18 cellular contexts compared by ENCODE assay signal in the genomic region with DNA sequence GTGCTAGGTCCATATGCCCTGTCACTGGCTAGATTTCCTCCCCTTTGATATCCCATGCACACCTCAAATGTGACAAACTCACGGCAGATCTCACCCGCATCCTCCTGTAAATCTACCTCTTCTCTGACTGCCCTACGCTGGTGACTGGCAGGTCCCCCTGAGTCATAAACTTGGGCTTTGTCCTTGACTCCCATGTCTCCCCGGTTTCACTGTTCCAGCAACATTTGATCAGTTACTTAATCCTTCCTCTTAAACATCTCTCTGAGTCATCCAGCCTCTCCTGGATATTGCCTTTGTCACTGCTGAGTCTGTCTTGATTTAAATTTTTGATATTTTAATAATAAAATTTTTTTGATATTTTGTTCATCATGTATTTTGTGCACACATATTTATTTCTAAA. TPM values are rescaled to one million over a fixed set of nuclear protein-coding genes. Genes with fewer than 3 reads are reported as not detected.
DNase-seq lines count a peak whose midpoint lies in the region; ATAC-seq, FAIRE-seq and TF ChIP-seq lines count a peak whose summit lies in the region.
"Had no signal": no experiment of that assay in that cellular context is flagged by ENCODE, and none has a peak within 500 bp of the region (broad histone marks: within the 10 kb centered on the region; RNA-seq: fewer than 3 reads in every experiment).

No MANE protein-coding gene starts in this region.

- peak overlapping the region; percentile 88 for H3K27ac ChIP-seq in PC-3 (ENCODE audit: low read length)
- no peak overlapping the region for H3K27ac ChIP-seq in osteoblast (ENCODE audit: low read depth, low read length)
- H3K27ac ChIP-seq in CD4-positive, alpha-beta T cell (ENCODE audit: low read depth, low read length) = no peak overlapping the region
- H3K27ac ChIP-seq: right atrium auricular region had no signal

- ATAC-seq in PC-3 = peak; percentile 90
- ATAC-seq in natural killer cell treated with Interleukin-12 subunit alpha and Interleukin-12 subunit beta and Interleukin-15 and Interleukin-18, amount 100 ng/mL, for 72 hours = no peak
- ATAC-seq in CD4-positive, alpha-beta T cell (ENCODE audit: poor library complexity) = no peak

- no peaks in the 10 kb centered on the region for H3K9me2 ChIP-seq in PC-3 (replicated peaks; ENCODE audit: low read length)

- CTCF ChIA-PET in PC-3 (lab: Charles Lee) = interaction anchor here (0.5 kb wide), 1 partner anchor 69 kb away, joined by 7 read pairs; no protein-coding TSS in a partner anchor
- CTCF ChIA-PET in CD4-positive, alpha-beta T cell (lab: Charles Lee) = no interaction called here

- no peaks in the 10 kb centered on the region for H3K36me3 Mint-ChIP-seq in natural killer cell treated with Interleukin-12 subunit alpha and Interleukin-12 subunit beta and Interleukin-15 and Interleukin-18, amount 100 ng/mL, for 72 hours
- no peaks in the 10 kb centered on the region for H3K36me3 Mint-ChIP-seq in CD4-positive, alpha-beta T cell (ENCODE audit: low read depth)
- H3K36me3 Mint-ChIP-seq: CD8-positive, alpha-beta memory T cell had no signal

- no peaks in the 10 kb centered on the region for H3K9me3 Mint-ChIP-seq in natural killer cell treated with Interleukin-12 subunit alpha and Interleukin-12 subunit beta and Interleukin-15 and Interleukin-18, amount 100 ng/mL, for 72 hours
- no peaks in the 10 kb centered on the region for H3K9me3 Mint-ChIP-seq in CD4-positive, alpha-beta T cell
- H3K9me3 Mint-ChIP-seq: activated naive CD8-positive, alpha-beta T cell treated with anti-CD3 and anti-CD28 coated beads, Interleukin-2, amount 50 U/mL, for 24 hours; CD8-positive, alpha-beta memory T cell; dendritic cell treated with granulocyte-macrophage colony-stimulating factor and Interleukin-4, amounts not matched to agents 40 ng/mL and 50 ng/mL, for 4 days; neural crest cell had no signal

- H2AFZ ChIP-seq in PC-3 (ENCODE audit: low read length) (no peak overlapping the region), osteoblast (ENCODE audit: low read length) (peak overlapping the region; percentile 35)

- H3K4me2 ChIP-seq in PC-3 (ENCODE audit: low read length) (peak overlapping the region; percentile 49), osteoblast (ENCODE audit: insufficient read depth, low read length) (no peak overlapping the region)

- H3K79me2 ChIP-seq in PC-3 (ENCODE audit: low read length) (no peaks in the 10 kb centered on the region), osteoblast (ENCODE audit: insufficient read depth, low read length) (no peaks in the 10 kb centered on the region)

- TF ChIP-seq POLR2A in GM12891 (IDR thresholded peaks at IDR 0.05; ENCODE audit: low read depth, low read length) = no peak

- H4K20me1 ChIP-seq in PC-3 (ENCODE audit: low read length) = no peaks in the 10 kb centered on the region
- H4K20me1 ChIP-seq in osteoblast (ENCODE audit: insufficient read depth, low read length) = no peaks in the 10 kb centered on the region

- BruUV-seq in PC-3 (replicated peaks; lab: Mats Ljungman, UMichigan) = no TSS peak

- no peaks in the 10 kb centered on the region for H3K36me3 ChIP-seq in PC-3 (ENCODE audit: low read depth, low read length)
- no peaks in the 10 kb centered on the region for H3K36me3 ChIP-seq in osteoblast (ENCODE audit: insufficient read depth, low read length)
- H3K36me3 ChIP-seq: right atrium auricular region had no signal

- H3K27me3 ChIP-seq in PC-3 (ENCODE audit: low read length) = no peaks in the 10 kb centered on the region
- H3K27me3 ChIP-seq in osteoblast (ENCODE audit: insufficient read depth, low read length) = no peaks in the 10 kb centered on the region
- no peaks in the 10 kb centered on the region for H3K27me3 ChIP-seq in CD4-positive, alpha-beta T cell (ENCODE audit: control insufficient read depth, insufficient read depth, low read length)
- H3K27me3 ChIP-seq: right atrium auricular region had no signal

- peaks cover 20% of the 10 kb centered on the region for H3K4me1 ChIP-seq in PC-3 (ENCODE audit: insufficient read depth, low read length)
- peaks cover 5% of the 10 kb centered on the region for H3K4me1 ChIP-seq in osteoblast (ENCODE audit: insufficient read depth, low read length)
- H3K4me1 ChIP-seq: right atrium auricular region had no signal

- POLR2A ChIA-PET in PC-3 (lab: Charles Lee; ENCODE audit: unreplicated experiment) = no interaction called here
- POLR2A ChIA-PET in CD4-positive, alpha-beta T cell (lab: Charles Lee) = no interaction called here

- H3K4me3 ChIP-seq in PC-3 (ENCODE audit: low read length) = no peak overlapping the region
- H3K4me3 ChIP-seq in cardiac fibroblast (replicated peaks in 1 of 2; ENCODE audit: low read depth in 2 of 2, low read length in 2 of 2) = no peak overlapping the region
- no peak overlapping the region for H3K4me3 ChIP-seq in osteoblast (ENCODE audit: insufficient read depth, low read length)
- H3K4me3 ChIP-seq: lung, right atrium auricular region had no signal

- H3K4me3 Mint-ChIP-seq in natural killer cell treated with Interleukin-12 subunit alpha and Interleukin-12 subunit beta and Interleukin-15 and Interleukin-18, amount 100 ng/mL, for 72 hours = no peak overlapping the region
- H3K4me3 Mint-ChIP-seq in CD4-positive, alpha-beta T cell = no peak overlapping the region
- H3K4me3 Mint-ChIP-seq: activated naive CD8-positive, alpha-beta T cell treated with anti-CD3 and anti-CD28 coated beads, Interleukin-2, amount 50 U/mL, for 24 hours; CD8-positive, alpha-beta memory T cell; dendritic cell treated with granulocyte-macrophage colony-stimulating factor and Interleukin-4, amounts not matched to agents 40 ng/mL and 50 ng/mL, for 4 days; neural crest cell had no signal

- peaks cover 0 to 8% of the 10 kb centered on the region in 2 donors for H3K4me1 Mint-ChIP-seq in natural killer cell treated with Interleukin-12 subunit alpha and Interleukin-12 subunit beta and Interleukin-15 and Interleukin-18, amount 100 ng/mL, for 72 hours (ENCODE audit: low read depth in 2 of 2)
- no peaks in the 10 kb centered on the region for H3K4me1 Mint-ChIP-seq in CD4-positive, alpha-beta T cell (ENCODE audit: low read depth)
- H3K4me1 Mint-ChIP-seq: CD8-positive, alpha-beta memory T cell; neural crest cell had no signal

- H3F3A ChIP-seq in PC-3 (ENCODE audit: low read length, unreplicated experiment) = peaks cover 4% of the 10 kb centered on the region

- no peak overlapping the region for H3K27ac Mint-ChIP-seq in natural killer cell treated with Interleukin-12 subunit alpha and Interleukin-12 subunit beta and Interleukin-15 and Interleukin-18, amount 100 ng/mL, for 72 hours
- no peak overlapping the region for H3K27ac Mint-ChIP-seq in CD4-positive, alpha-beta T cell
- H3K27ac Mint-ChIP-seq: activated naive CD8-positive, alpha-beta T cell treated with anti-CD3 and anti-CD28 coated beads, Interleukin-2, amount 50 U/mL, for 24 hours; CD8-positive, alpha-beta memory T cell; dendritic cell treated with granulocyte-macrophage colony-stimulating factor and Interleukin-4, amounts not matched to agents 40 ng/mL and 50 ng/mL, for 4 days had no signal

- TF ChIP-seq CTCF in PC-3 (conservative IDR thresholded peaks at IDR 0.05; ENCODE audit: low read depth, low read length) = no peak
- TF ChIP-seq CTCF in cardiac fibroblast (IDR thresholded peaks at IDR 0.05; ENCODE audit: low read depth, low read length) = no peak
- no peak for TF ChIP-seq CTCF in osteoblast (IDR thresholded peaks at IDR 0.05; ENCODE audit: extremely low read depth, low read depth, low read length)
- TF ChIP-seq CTCF in CD4-positive, alpha-beta T cell (IDR thresholded peaks at IDR 0.05) = no peak

- H3K9me3 ChIP-seq in PC-3 (ENCODE audit: low read length) (no peaks in the 10 kb centered on the region), osteoblast (ENCODE audit: low read depth, low read length) (no peaks in the 10 kb centered on the region)
- no peaks in the 10 kb centered on the region for H3K9me3 ChIP-seq in CD4-positive, alpha-beta T cell (ENCODE audit: control insufficient read depth, low read length)
- H3K9me3 ChIP-seq: right atrium auricular region had no signal

- no peak overlapping the region for H3K9ac ChIP-seq in PC-3 (ENCODE audit: low read length)

- intact Hi-C loops in PC-3 (cut with micrococcal nuclease) = no loop called here
- intact Hi-C loops in CD4-positive, alpha-beta T cell (cut with DNase I, micrococcal nuclease) = no loop called here

- FAIRE-seq in GM12891 (lab: Jason Lieb, UNC) = peak; percentile 9
- FAIRE-seq: GM18507 had no signal

- no peaks in the 10 kb centered on the region for H3K27me3 Mint-ChIP-seq in natural killer cell treated with Interleukin-12 subunit alpha and Interleukin-12 subunit beta and Interleukin-15 and Interleukin-18, amount 100 ng/mL, for 72 hours
- H3K27me3 Mint-ChIP-seq in CD4-positive, alpha-beta T cell = peaks cover 4% of the 10 kb centered on the region
- H3K27me3 Mint-ChIP-seq: dendritic cell treated with granulocyte-macrophage colony-stimulating factor and Interleukin-4, amounts not matched to agents 40 ng/mL and 50 ng/mL, for 4 days had no signal

- DNase-seq in GM12891 (ENCODE audit: insufficient read length, low spot score) (no peak), PC-3 (peak; percentile 78), cardiac fibroblast (ENCODE audit: low read depth in 2 of 2) (peak; percentile 20 to 81), osteoblast (ENCODE audit: insufficient read length, low spot score, missing footprints) (no peak), medulla oblongata (ENCODE audit: extremely low spot score) (no peak)
- DNase-seq in activated CD4-positive, alpha-beta T cell treated with anti-CD3 and anti-CD28 coated beads for 1 hour = no peak
- DNase-seq in natural killer cell treated with Interleukin-12 subunit alpha and Interleukin-12 subunit beta and Interleukin-15 and Interleukin-18, amount 100 ng/mL, for 72 hours (ENCODE audit: low spot score) = no peak
- no peak for DNase-seq in CD4-positive, alpha-beta T cell
- DNase-seq: activated naive CD8-positive, alpha-beta T cell treated with anti-CD3 and anti-CD28 coated beads, Interleukin-2, amount 50 U/mL, for 24 hours; CD8-positive, alpha-beta memory T cell; NCI-H1694 treated with DMSO at 0.1 percent for 48 hours; NCI-H69; stimulated activated CD4-positive, alpha-beta T cell treated with anti-CD3 and anti-CD28 coated beads, Interleukin-4, amount 100 ng/mL, for 24 hours had no signal

TF ChIP-seq in GM12891, 5 proteins besides CTCF, POLR2A, EP300 and RAD21:
- TF ChIP-seq PAX5 (IDR thresholded peaks at IDR 0.05; ENCODE audit: insufficient read depth, low read length, severe bottlenecking) = no peak
- TF ChIP-seq POU2F2 (IDR thresholded peaks at IDR 0.05; ENCODE audit: low read depth, low read length) = no peak
- TF ChIP-seq SPI1 (IDR thresholded peaks at IDR 0.05; ENCODE audit: low read depth, low read length) = no peak
- TF ChIP-seq POLR2AphosphoS5 (IDR thresholded peaks at IDR 0.05; ENCODE audit: low read depth, low read length) = no peak
- no peak for TF ChIP-seq TAF1 (IDR thresholded peaks at IDR 0.05; ENCODE audit: low read depth, low read length)

RNA-seq across cellular contexts. Expression of a gene that starts 26.5 kb away (rescaled TPM):
- polyA plus RNA-seq in GM12891 (2012; ENCODE audit: low read depth, missing spikeins) = not detected
- total RNA-seq in PC-3 (2014; rRNA removed) (not detected in 2 replicates), osteoblast (under 0.01 TPM in 1 of 2 replicates, not detected in the other)
- total RNA-seq in natural killer cell treated with Interleukin-12 subunit alpha and Interleukin-12 subunit beta and Interleukin-15 and Interleukin-18, amount 100 ng/mL, for 72 hours = not detected
- not detected for total RNA-seq in CD4-positive, alpha-beta T cell
- total RNA-seq: CD8-positive, alpha-beta memory T cell; neural crest cell had no signal
- polyA plus RNA-seq: CD8-positive, alpha-beta memory T cell had no signal

Comparison
In these comparisons a context has a peak if more than half of its experiments do, and no peak if none do; other contexts are left out.
1. DNase-seq: peak in PC-3 (single experiment) and cardiac fibroblast (2 of 2); none in GM12891 (single experiment), osteoblast (single experiment), activated CD4-positive, alpha-beta T cell treated with anti-CD3 and anti-CD28 coated beads for 1 hour (single experiment), natural killer cell treated with Interleukin-12 subunit alpha and Interleukin-12 subunit beta and Interleukin-15 and Interleukin-18, amount 100 ng/mL, for 72 hours (single experiment), CD4-positive, alpha-beta T cell (0 of 10) and medulla oblongata (single experiment).